Comparison of ENCODE assay signal across 1 cellular context in the genomic region with DNA sequence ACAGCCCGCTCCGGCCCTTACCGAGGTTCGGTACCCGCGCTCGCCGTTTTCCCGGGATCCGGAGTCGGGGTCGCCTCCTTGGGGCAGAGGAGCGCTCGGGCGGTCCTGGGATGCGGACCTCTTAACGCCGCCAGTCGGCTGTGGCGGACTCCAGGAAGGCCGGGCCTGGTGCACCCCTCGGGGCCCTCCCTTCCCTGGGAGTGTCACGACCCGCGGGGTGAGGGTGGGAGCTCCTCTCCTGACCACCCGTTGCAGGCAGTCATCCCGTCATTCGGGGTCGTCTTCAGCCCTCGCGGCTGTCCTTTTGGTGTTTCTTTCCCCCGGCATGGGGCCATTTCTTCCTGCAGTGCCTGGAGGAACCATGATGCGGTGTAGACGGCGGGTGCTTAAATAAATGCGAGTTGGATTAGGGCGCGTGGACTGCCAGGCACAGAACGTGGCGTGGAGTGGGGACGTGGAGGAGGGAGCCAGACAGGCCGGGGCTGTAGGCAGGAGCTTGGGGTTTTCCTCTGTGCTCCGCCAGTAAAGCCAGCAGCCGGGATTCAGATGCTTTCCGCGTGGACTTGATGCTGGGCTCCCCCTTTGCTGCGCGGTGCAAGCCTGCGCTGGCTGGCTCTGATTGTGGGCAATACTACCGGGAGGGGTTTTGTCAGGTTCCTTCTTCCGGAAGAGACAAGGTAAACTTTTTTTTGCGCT.
TF ChIP-seq lines count a peak whose summit lies in the region.

No MANE protein-coding gene starts in this region.

TF ChIP-seq in WTC11, 78 proteins besides CTCF, POLR2A, EP300 and RAD21 (continued from another document):
- TF ChIP-seq, protein P1, sequence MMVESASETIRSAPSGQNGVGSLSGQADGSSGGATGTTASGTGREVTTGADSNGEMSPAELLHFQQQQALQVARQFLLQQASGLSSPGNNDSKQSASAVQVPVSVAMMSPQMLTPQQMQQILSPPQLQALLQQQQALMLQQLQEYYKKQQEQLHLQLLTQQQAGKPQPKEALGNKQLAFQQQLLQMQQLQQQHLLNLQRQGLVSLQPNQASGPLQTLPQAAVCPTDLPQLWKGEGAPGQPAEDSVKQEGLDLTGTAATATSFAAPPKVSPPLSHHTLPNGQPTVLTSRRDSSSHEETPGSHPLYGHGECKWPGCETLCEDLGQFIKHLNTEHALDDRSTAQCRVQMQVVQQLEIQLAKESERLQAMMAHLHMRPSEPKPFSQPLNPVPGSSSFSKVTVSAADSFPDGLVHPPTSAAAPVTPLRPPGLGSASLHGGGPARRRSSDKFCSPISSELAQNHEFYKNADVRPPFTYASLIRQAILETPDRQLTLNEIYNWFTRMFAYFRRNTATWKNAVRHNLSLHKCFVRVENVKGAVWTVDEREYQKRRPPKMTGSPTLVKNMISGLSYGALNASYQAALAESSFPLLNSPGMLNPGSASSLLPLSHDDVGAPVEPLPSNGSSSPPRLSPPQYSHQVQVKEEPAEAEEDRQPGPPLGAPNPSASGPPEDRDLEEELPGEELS (CRISPR knock-in tag; IDR thresholded peaks at IDR 0.05): no peak
- TF ChIP-seq, protein P2, sequence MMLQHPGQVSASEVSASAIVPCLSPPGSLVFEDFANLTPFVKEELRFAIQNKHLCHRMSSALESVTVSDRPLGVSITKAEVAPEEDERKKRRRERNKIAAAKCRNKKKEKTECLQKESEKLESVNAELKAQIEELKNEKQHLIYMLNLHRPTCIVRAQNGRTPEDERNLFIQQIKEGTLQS (CRISPR knock-in tag; conservative IDR thresholded peaks at IDR 0.05): no peak
- peak; percentile 44; the same call in 1 of the 2 replicates for TF ChIP-seq FOXP1 (CRISPR knock-in tag; IDR thresholded peaks at IDR 0.05; ENCODE audit: borderline replicate concordance)
- TF ChIP-seq ATF1 (CRISPR knock-in tag; IDR thresholded peaks at IDR 0.05): no peak
- TF ChIP-seq, protein P3, sequence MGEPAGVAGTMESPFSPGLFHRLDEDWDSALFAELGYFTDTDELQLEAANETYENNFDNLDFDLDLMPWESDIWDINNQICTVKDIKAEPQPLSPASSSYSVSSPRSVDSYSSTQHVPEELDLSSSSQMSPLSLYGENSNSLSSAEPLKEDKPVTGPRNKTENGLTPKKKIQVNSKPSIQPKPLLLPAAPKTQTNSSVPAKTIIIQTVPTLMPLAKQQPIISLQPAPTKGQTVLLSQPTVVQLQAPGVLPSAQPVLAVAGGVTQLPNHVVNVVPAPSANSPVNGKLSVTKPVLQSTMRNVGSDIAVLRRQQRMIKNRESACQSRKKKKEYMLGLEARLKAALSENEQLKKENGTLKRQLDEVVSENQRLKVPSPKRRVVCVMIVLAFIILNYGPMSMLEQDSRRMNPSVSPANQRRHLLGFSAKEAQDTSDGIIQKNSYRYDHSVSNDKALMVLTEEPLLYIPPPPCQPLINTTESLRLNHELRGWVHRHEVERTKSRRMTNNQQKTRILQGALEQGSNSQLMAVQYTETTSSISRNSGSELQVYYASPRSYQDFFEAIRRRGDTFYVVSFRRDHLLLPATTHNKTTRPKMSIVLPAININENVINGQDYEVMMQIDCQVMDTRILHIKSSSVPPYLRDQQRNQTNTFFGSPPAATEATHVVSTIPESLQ (CRISPR knock-in tag; IDR thresholded peaks at IDR 0.05): no peak
- 0 out of 2 replicates have a peak, but pooled peaks have one; percentile 16 for TF ChIP-seq NR1H2 (CRISPR knock-in tag; IDR thresholded peaks at IDR 0.05)
- no peak for TF ChIP-seq GRHL2 (CRISPR knock-in tag; IDR thresholded peaks at IDR 0.05; ENCODE audit: insufficient replicate concordance, severe bottlenecking)
- no peak for TF ChIP-seq CBFB (CRISPR knock-in tag; IDR thresholded peaks at IDR 0.05; ENCODE audit: low read depth)
- TF ChIP-seq, protein P4, sequence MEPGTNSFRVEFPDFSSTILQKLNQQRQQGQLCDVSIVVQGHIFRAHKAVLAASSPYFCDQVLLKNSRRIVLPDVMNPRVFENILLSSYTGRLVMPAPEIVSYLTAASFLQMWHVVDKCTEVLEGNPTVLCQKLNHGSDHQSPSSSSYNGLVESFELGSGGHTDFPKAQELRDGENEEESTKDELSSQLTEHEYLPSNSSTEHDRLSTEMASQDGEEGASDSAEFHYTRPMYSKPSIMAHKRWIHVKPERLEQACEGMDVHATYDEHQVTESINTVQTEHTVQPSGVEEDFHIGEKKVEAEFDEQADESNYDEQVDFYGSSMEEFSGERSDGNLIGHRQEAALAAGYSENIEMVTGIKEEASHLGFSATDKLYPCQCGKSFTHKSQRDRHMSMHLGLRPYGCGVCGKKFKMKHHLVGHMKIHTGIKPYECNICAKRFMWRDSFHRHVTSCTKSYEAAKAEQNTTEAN (CRISPR knock-in tag; IDR thresholded peaks at IDR 0.05): no peak
- TF ChIP-seq FOXK1 (CRISPR knock-in tag; IDR thresholded peaks at IDR 0.05): no peak
